11 cellular contexts compared by ENCODE assay signal in the genomic region with DNA sequence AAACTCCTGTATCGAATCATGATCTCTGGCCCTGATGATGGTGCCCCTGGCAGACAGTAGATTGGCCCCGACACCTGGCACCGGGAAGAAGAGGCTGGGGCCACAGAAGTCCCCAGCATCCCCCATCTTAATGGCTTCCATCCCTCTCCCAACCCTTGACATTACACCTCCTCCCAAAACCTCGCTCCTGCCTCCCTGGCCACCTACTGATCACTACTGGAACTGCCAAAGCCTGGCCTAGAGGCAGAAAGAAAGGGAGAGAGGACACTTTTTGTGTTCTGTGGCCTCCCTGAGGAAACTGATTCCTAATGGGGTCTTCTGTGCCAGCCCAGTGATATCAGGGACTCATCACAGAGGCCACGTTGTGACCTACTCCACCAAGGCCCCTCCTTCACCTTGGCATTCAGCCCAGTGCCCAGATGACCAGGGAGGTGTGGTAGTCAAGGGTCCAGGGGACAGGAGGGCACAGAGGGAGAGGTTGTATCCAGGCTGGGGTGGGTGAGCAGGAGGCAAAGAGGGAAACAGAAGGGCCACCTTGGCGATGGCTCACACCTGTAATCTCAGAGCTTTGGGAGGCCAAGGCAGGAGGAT. TPM values are rescaled to one million over a fixed set of nuclear protein-coding genes. Genes with fewer than 3 reads are reported as not detected.
A peak's percentile ranks its signal among the peaks of the same experiment; 100 is the strongest.
DNase-seq lines count a peak whose midpoint lies in the region; ATAC-seq and TF ChIP-seq lines count a peak whose summit lies in the region.
"Had no signal": no experiment of that assay in that cellular context is flagged by ENCODE, and none has a peak within 500 bp of the region (broad histone marks: within the 10 kb centered on the region; RNA-seq: fewer than 3 reads in every experiment).

No MANE protein-coding gene starts in this region.

- ATAC-seq in mucosa of descending colon (peak; percentile 60), HG03520 (IDR thresholded peaks at IDR 0.05; ENCODE audit: unreplicated experiment) (no peak)

- DNase-seq in GM12865 (ENCODE audit: low read depth) (peak; percentile 21), M059J (ENCODE audit: low read depth) (peak; percentile 43), mucosa of descending colon (no peak), NCI-H2081 treated with DMSO at 0.1 percent for 48 hours (lab: John Stamatoyannopoulos, UW) (no peak), NCI-H2171 treated with DMSO at 0.1 percent for 48 hours (lab: John Stamatoyannopoulos, UW) (no peak), NCI-H774 (lab: John Stamatoyannopoulos, UW) (no peak)
- DNase-seq in activated naive CD4-positive, alpha-beta T cell treated with Interleukin-2 at 50 U/mL for 16 hours = peak; percentile 23

- intact Hi-C loops in mucosa of descending colon (cut with DNase I, micrococcal nuclease) = no loop called here

- H3K4me3 ChIP-seq in GM12865 (ENCODE audit: low read depth, low read length) (no peak overlapping the region), mucosa of descending colon (no peak overlapping the region)

- H3K36me3 ChIP-seq in mucosa of descending colon (ENCODE audit: low read depth) = no peaks in the 10 kb centered on the region

- no peaks in the 10 kb centered on the region for H3K4me1 ChIP-seq in mucosa of descending colon (ENCODE audit: low read depth)

- TF ChIP-seq CTCF in GM12865 (IDR thresholded peaks at IDR 0.05; ENCODE audit: insufficient read depth, low read depth, low read length, missing control alignments) = peak; percentile 63
- TF ChIP-seq CTCF in mucosa of descending colon (IDR thresholded peaks at IDR 0.05) = no peak

- no peaks in the 10 kb centered on the region for H3K9me3 ChIP-seq in mucosa of descending colon

RNA-seq across cellular contexts. Expression of a gene that starts 6.1 kb away (rescaled TPM):
- total RNA-seq in M059J (2014; rRNA removed; shearing (Covaris generic)) = not detected in 2 replicates
- not detected for total RNA-seq in mucosa of descending colon
- total RNA-seq: mononuclear cell; T-helper 1 cell treated with Interleukin-12 subunit alpha and Interleukin-12 subunit beta and Interleukin-4 antibody, amounts not matched to agents 30 ng/mL and 1 ng/mL, for 36 hours; urinary bladder had no signal

RNA-seq across cellular contexts. Expression of a gene that starts 18.5 kb away (rescaled TPM):
- total RNA-seq in M059J (2014; rRNA removed; shearing (Covaris generic)) = 630 and 714 TPM in 2 replicates
- total RNA-seq in mucosa of descending colon = 100 to 1,000 TPM; 194 to 283 (median 206) TPM

Comparison
In these comparisons a context has a peak if more than half of its experiments do, and no peak if none do; other contexts are left out.
1. DNase-seq: peak in GM12865 (single experiment), M059J (single experiment) and activated naive CD4-positive, alpha-beta T cell treated with Interleukin-2 at 50 U/mL for 16 hours (single experiment); none in mucosa of descending colon (0 of 3), NCI-H2081 treated with DMSO at 0.1 percent for 48 hours (single experiment), NCI-H2171 treated with DMSO at 0.1 percent for 48 hours (single experiment) and NCI-H774 (single experiment).